In the genomic region with DNA sequence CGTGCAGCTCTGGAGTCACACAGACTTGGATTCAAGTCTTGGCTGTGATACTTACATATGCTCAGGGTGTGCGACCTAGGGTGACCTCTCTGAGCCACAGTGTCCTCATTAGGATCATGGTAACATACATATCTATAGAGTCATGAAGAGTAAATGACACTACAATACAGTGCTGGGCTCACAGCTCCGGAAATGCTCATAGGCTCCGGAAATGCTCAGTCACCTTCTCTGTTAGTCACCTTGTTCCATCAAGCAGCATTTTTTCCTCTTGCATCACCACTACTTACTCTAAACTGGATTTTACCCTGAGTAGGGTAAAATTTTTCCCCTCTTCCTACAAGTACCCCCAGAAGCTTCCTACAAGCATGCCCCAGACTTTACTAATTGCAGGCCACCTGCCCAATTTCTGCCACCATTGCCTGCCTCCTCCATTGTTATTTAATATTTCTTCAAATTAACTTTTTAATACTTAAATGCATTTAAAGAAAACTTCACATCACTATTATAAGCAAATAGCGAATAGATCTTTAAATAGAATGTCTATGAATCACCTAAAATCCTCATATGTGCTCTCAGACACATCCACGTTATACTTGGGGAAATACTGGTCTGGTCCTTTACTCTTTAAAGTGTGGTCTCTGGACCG, we compare ENCODE assay signal across 9 cellular contexts.
DNase-seq lines count a peak whose midpoint lies in the region; ATAC-seq, FAIRE-seq and TF ChIP-seq lines count a peak whose summit lies in the region.
"Had no signal": no experiment of that assay in that cellular context is flagged by ENCODE, and none has a peak within 500 bp of the region (broad histone marks: within the 10 kb centered on the region; RNA-seq: fewer than 3 reads in every experiment).

No MANE protein-coding gene starts in this region.

- no peaks in the 10 kb centered on the region for H3K36me3 ChIP-seq in CD8-positive, alpha-beta T cell (ENCODE audit: insufficient read depth, low read length)
- H3K36me3 ChIP-seq in RWPE2 (ENCODE audit: low read depth): no peaks in the 10 kb centered on the region

- no peak overlapping the region for H3K27ac Mint-ChIP-seq in CD8-positive, alpha-beta T cell

- no peaks in the 10 kb centered on the region for H3K36me3 Mint-ChIP-seq in CD8-positive, alpha-beta T cell

- no peak overlapping the region for H3K4me3 ChIP-seq in CD8-positive, alpha-beta T cell (ENCODE audit: low read depth, low read length)
- H3K4me3 ChIP-seq in RWPE2 (ENCODE audit: severe bottlenecking) (no peak overlapping the region), skeletal muscle cell (ENCODE audit: low read depth, low read length) (no peak overlapping the region)
- H3K4me3 ChIP-seq: skin epidermis had no signal

- H3K4me1 Mint-ChIP-seq in CD8-positive, alpha-beta T cell (ENCODE audit: low read depth): peaks cover 8% of the 10 kb centered on the region

- no peaks in the 10 kb centered on the region for H3K9me3 Mint-ChIP-seq in CD8-positive, alpha-beta T cell

- no peak for FAIRE-seq in GM12892 (lab: Jason Lieb, UNC)

- CTCF ChIA-PET in CD8-positive, alpha-beta T cell (lab: Charles Lee): interaction anchor here (0.7 kb wide), 1 partner anchor 64 kb away, joined by 3 read pairs; no protein-coding TSS in a partner anchor

- peak in 3 of 7 experiments; percentile 1 to 49 (median 25) for DNase-seq in CD8-positive, alpha-beta T cell
- no peak for DNase-seq in RWPE2 (ENCODE audit: low spot score)
- DNase-seq in amniotic stem cell (lab: John Stamatoyannopoulos, UW): peak; percentile 71
- DNase-seq in skeletal muscle cell (ENCODE audit: low read depth): peak; percentile 71
- DNase-seq in GM12892 (ENCODE audit: insufficient read length): no peak

- intact Hi-C loops in CD8-positive, alpha-beta T cell (cut with DNase I, micrococcal nuclease): no loop called here

- TF ChIP-seq POLR2A in GM12892 (IDR thresholded peaks at IDR 0.05; ENCODE audit: low read depth, low read length): no peak

- H3K27me3 ChIP-seq in CD8-positive, alpha-beta T cell (ENCODE audit: insufficient read depth, low read length): no peaks in the 10 kb centered on the region
- no peaks in the 10 kb centered on the region for H3K27me3 ChIP-seq in RWPE2 (ENCODE audit: insufficient read depth, poor library complexity, severe bottlenecking)

- no peak overlapping the region for H3K4me3 Mint-ChIP-seq in CD8-positive, alpha-beta T cell

- H3K9me3 ChIP-seq in CD8-positive, alpha-beta T cell (ENCODE audit: low read length): no peaks in the 10 kb centered on the region
- H3K9me3 ChIP-seq in RWPE2 (ENCODE audit: severe bottlenecking): no peaks in the 10 kb centered on the region

- peak; percentile 97 for ATAC-seq in CD8-positive, alpha-beta T cell
- ATAC-seq in RWPE2 (ENCODE audit: low read depth) (peak; percentile 94), HG02970 (IDR thresholded peaks at IDR 0.05; ENCODE audit: low FRiP score, unreplicated experiment) (no peak), GM21528 (IDR thresholded peaks at IDR 0.05; ENCODE audit: low FRiP score, unreplicated experiment) (no peak), GM18519 (IDR thresholded peaks at IDR 0.05; ENCODE audit: low FRiP score, unreplicated experiment) (no peak)

- no peak for TF ChIP-seq CTCF in CD8-positive, alpha-beta T cell (IDR thresholded peaks at IDR 0.05)
- TF ChIP-seq CTCF in RWPE2 (IDR thresholded peaks at IDR 0.05; ENCODE audit: poor library complexity, severe bottlenecking): no peak

- no peak overlapping the region for H3K27ac ChIP-seq in CD8-positive, alpha-beta T cell (ENCODE audit: low read depth, low read length)
- H3K27ac ChIP-seq in RWPE2 (ENCODE audit: poor library complexity, severe bottlenecking): peak overlapping the region; percentile 92
- H3K27ac ChIP-seq: skin epidermis had no signal

- POLR2A ChIA-PET in CD8-positive, alpha-beta T cell (lab: Charles Lee): no interaction called here

- no peaks in the 10 kb centered on the region for H3K4me1 ChIP-seq in CD8-positive, alpha-beta T cell (ENCODE audit: insufficient read depth, low read length)
- H3K4me1 ChIP-seq in RWPE2 (ENCODE audit: insufficient read depth, poor library complexity, severe bottlenecking): peaks cover 38% of the 10 kb centered on the region

- no peaks in the 10 kb centered on the region for H3K27me3 Mint-ChIP-seq in CD8-positive, alpha-beta T cell (ENCODE audit: low read depth)

Comparison
In these comparisons a context has a peak if more than half of its experiments do, and no peak if none do; other contexts are left out.
1. ATAC-seq: peak in CD8-positive, alpha-beta T cell (single experiment) and RWPE2 (single experiment); none in HG02970 (single experiment), GM21528 (single experiment) and GM18519 (single experiment).
2. DNase-seq: peak in amniotic stem cell (single experiment) and skeletal muscle cell (single experiment); none in RWPE2 (single experiment) and GM12892 (single experiment).